11 cellular contexts compared by ENCODE assay signal in the genomic region with DNA sequence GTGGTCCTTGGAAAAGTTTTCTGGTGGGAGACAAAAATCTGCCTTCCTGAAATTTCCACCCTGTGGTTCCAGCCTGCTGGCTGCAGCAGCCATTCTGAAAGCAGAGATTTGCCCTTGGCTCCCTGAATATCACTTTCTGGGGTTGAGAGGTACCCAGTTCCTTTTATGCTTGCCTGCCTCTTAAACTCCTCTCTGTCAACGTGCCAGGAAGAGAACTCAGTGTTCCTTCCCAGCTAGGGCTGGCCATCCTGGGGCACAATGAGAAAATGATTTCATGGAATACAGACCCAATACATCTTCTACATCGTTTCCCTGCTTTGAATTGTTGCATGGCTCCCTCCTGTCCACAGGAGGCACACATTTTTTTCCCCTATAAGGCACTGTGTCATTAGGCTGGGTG. TPM values are rescaled to one million over a fixed set of nuclear protein-coding genes. Genes with fewer than 3 reads are reported as not detected.
DNase-seq lines count a peak whose midpoint lies in the region; ATAC-seq and TF ChIP-seq lines count a peak whose summit lies in the region.
"Had no signal": no experiment of that assay in that cellular context is flagged by ENCODE, and none has a peak within 500 bp of the region (broad histone marks: within the 10 kb centered on the region; RNA-seq: fewer than 3 reads in every experiment).

No MANE protein-coding gene starts in this region.

- H3K4ac ChIP-seq in mesenchymal stem cell (ENCODE audit: low read depth in 1 of 2, low read length in 2 of 2), result no peak overlapping the region

- no peaks in the 10 kb centered on the region for H3K9me3 ChIP-seq in mesenchymal stem cell (ENCODE audit: control insufficient read depth, low read length)
- no peaks in the 10 kb centered on the region for H3K9me3 ChIP-seq in tibial artery
- H3K9me3 ChIP-seq in mucosa of descending colon, result no peaks in the 10 kb centered on the region

- H3K79me1 ChIP-seq in mesenchymal stem cell (replicated peaks; ENCODE audit: low read length, poor library complexity, severe bottlenecking), result peaks cover 17% of the 10 kb centered on the region

- ATAC-seq in activated naive CD4-positive, alpha-beta T cell treated with anti-CD3 and anti-CD28 coated beads, Interleukin-2, amount 50 U/mL, for 72 hours, result no peak
- ATAC-seq in mucosa of descending colon, result no peak

- no peak overlapping the region for H3K4me2 ChIP-seq in mesenchymal stem cell (ENCODE audit: low read length, poor library complexity, severe bottlenecking)

- H3K4me3 ChIP-seq in mesenchymal stem cell (ENCODE audit: insufficient read depth in 1 of 2, low read depth in 1 of 2, low read length in 2 of 2) (no peak overlapping the region), tibial artery (no peak overlapping the region), mucosa of descending colon (no peak overlapping the region)

- no peaks in the 10 kb centered on the region for H3K27me3 ChIP-seq in mesenchymal stem cell (ENCODE audit: control insufficient read depth in 1 of 2, insufficient read depth in 1 of 2, low read length in 2 of 2)
- H3K27me3 ChIP-seq in tibial artery, result no peaks in the 10 kb centered on the region

- CTCF ChIA-PET in activated naive CD4-positive, alpha-beta T cell treated with anti-CD3 and anti-CD28 coated beads, Interleukin-2, amount 10 ng/mL, durations not matched to agents 7 days and 5 days (lab: Charles Lee), result interaction anchor here (1.8 to 2.3 kb wide), 2 partner anchors 20 to 30 kb away, joined by 6 to 11 read pairs; no protein-coding TSS in a partner anchor
- CTCF ChIA-PET in HEK293T (lab: Yijun Ruan, JAX), result interaction anchor here (1.5 kb wide), 1 partner anchor 92 kb away, joined by 5 read pairs; no protein-coding TSS in a partner anchor

- no peak overlapping the region for H3K27ac ChIP-seq in mesenchymal stem cell (ENCODE audit: low read length, poor library complexity, severe bottlenecking)
- peak overlapping the region; percentile 95 to 97 for H3K27ac ChIP-seq in tibial artery

- no peak overlapping the region for H2BK120ac ChIP-seq in mesenchymal stem cell (ENCODE audit: low read depth, low read length)

- no peak for TF ChIP-seq CTCF in tibial artery (IDR thresholded peaks at IDR 0.05)
- no peak for TF ChIP-seq CTCF in mucosa of descending colon (IDR thresholded peaks at IDR 0.05)

- no peak overlapping the region for H2AFZ ChIP-seq in mesenchymal stem cell (ENCODE audit: low read depth, low read length)

- no peak for DNase-seq in activated naive CD4-positive, alpha-beta T cell treated with anti-CD3 and anti-CD28 coated beads, Interleukin-2, amount 10 ng/mL, durations not matched to agents 7 days and 5 days
- DNase-seq in activated naive CD4-positive, alpha-beta T cell treated with anti-CD3 and anti-CD28 coated beads, Interleukin-2, amount 50 U/mL, for 72 hours (ENCODE audit: low spot score in 2 of 2), result no peak
- no peak for DNase-seq in activated T-helper 1 cell treated with anti-CD3 and anti-CD28 coated beads, Interleukin-12 subunit alpha, Interleukin-12 subunit beta, Interleukin-2, Interleukin-4 antibody, amounts not matched to agents 30 ng/mL and 10 ng/mL and 1 ng/mL, durations not matched to agents 14 hours and 24 hours and 36 hours (ENCODE audit: low spot score)
- DNase-seq in mesenchymal stem cell, result no peak
- DNase-seq in tibial artery, result no peak
- DNase-seq in mucosa of descending colon, result no peak
- DNase-seq in HEK293T (ENCODE audit: extremely low spot score), result no peak
- DNase-seq in stimulated activated naive CD4-positive, alpha-beta T cell treated with Interleukin-2 at 50 U/mL for 16 hours (lab: John Stamatoyannopoulos, UW), result no peak
- DNase-seq: erythroblast, Kasumi-1, T-helper 9 cell had no signal

- H2BK5ac ChIP-seq in mesenchymal stem cell (ENCODE audit: low read depth, low read length, poor library complexity, severe bottlenecking), result no peak overlapping the region

- H3K27me3 Mint-ChIP-seq in activated naive CD4-positive, alpha-beta T cell treated with anti-CD3 and anti-CD28 coated beads, Interleukin-2, amount 10 ng/mL, durations not matched to agents 7 days and 5 days, result peaks cover 35% of the 10 kb centered on the region
- peaks cover 6% of the 10 kb centered on the region for H3K27me3 Mint-ChIP-seq in activated T-helper 1 cell treated with anti-CD3 and anti-CD28 coated beads, Interleukin-12 subunit alpha, Interleukin-12 subunit beta, Interleukin-2, Interleukin-4 antibody, amounts not matched to agents 30 ng/mL and 10 ng/mL and 1 ng/mL, durations not matched to agents 14 hours and 24 hours and 36 hours (ENCODE audit: insufficient read depth)

- no peak overlapping the region for H2AK5ac ChIP-seq in mesenchymal stem cell (ENCODE audit: low read length, severe bottlenecking)

- no peaks in the 10 kb centered on the region for H3K9me3 Mint-ChIP-seq in activated naive CD4-positive, alpha-beta T cell treated with anti-CD3 and anti-CD28 coated beads, Interleukin-2, amount 10 ng/mL, durations not matched to agents 7 days and 5 days
- no peaks in the 10 kb centered on the region for H3K9me3 Mint-ChIP-seq in activated naive CD4-positive, alpha-beta T cell treated with anti-CD3 and anti-CD28 coated beads, Interleukin-2, amount 50 U/mL, for 72 hours
- H3K9me3 Mint-ChIP-seq in activated T-helper 1 cell treated with anti-CD3 and anti-CD28 coated beads, Interleukin-12 subunit alpha, Interleukin-12 subunit beta, Interleukin-2, Interleukin-4 antibody, amounts not matched to agents 30 ng/mL and 10 ng/mL and 1 ng/mL, durations not matched to agents 14 hours and 24 hours and 36 hours, result no peaks in the 10 kb centered on the region

- peak overlapping the region; percentile 98 for H3K9ac ChIP-seq in mesenchymal stem cell (ENCODE audit: low read length)

- H3K27ac Mint-ChIP-seq in activated naive CD4-positive, alpha-beta T cell treated with anti-CD3 and anti-CD28 coated beads, Interleukin-2, amount 10 ng/mL, durations not matched to agents 7 days and 5 days, result no peak overlapping the region
- H3K27ac Mint-ChIP-seq in activated naive CD4-positive, alpha-beta T cell treated with anti-CD3 and anti-CD28 coated beads, Interleukin-2, amount 50 U/mL, for 72 hours, result peak overlapping the region in 1 of 2 donors; percentile 92
- H3K27ac Mint-ChIP-seq in activated T-helper 1 cell treated with anti-CD3 and anti-CD28 coated beads, Interleukin-12 subunit alpha, Interleukin-12 subunit beta, Interleukin-2, Interleukin-4 antibody, amounts not matched to agents 30 ng/mL and 10 ng/mL and 1 ng/mL, durations not matched to agents 14 hours and 24 hours and 36 hours, result no peak overlapping the region

- no peak overlapping the region for H3K14ac ChIP-seq in mesenchymal stem cell (ENCODE audit: low read length in 2 of 2)

- WGBS in mesenchymal stem cell, result 90% methylated on average over 2 of the region's 2 CpGs

- no peak overlapping the region for H4K91ac ChIP-seq in mesenchymal stem cell (ENCODE audit: low read length)

- H3K4me1 ChIP-seq in mesenchymal stem cell (ENCODE audit: control insufficient read depth, insufficient read depth, low read depth, low read length), result peaks cover 2% of the 10 kb centered on the region
- peaks cover 0 to 21% (median 13%) of the 10 kb centered on the region in 4 donors for H3K4me1 ChIP-seq in tibial artery
- peaks cover 14% of the 10 kb centered on the region for H3K4me1 ChIP-seq in mucosa of descending colon (ENCODE audit: low read depth)

- H3K4me1 Mint-ChIP-seq in activated naive CD4-positive, alpha-beta T cell treated with anti-CD3 and anti-CD28 coated beads, Interleukin-2, amount 10 ng/mL, durations not matched to agents 7 days and 5 days, result peaks cover 35% of the 10 kb centered on the region
- H3K4me1 Mint-ChIP-seq in activated T-helper 1 cell treated with anti-CD3 and anti-CD28 coated beads, Interleukin-12 subunit alpha, Interleukin-12 subunit beta, Interleukin-2, Interleukin-4 antibody, amounts not matched to agents 30 ng/mL and 10 ng/mL and 1 ng/mL, durations not matched to agents 14 hours and 24 hours and 36 hours (ENCODE audit: low read depth), result peaks cover 39% of the 10 kb centered on the region

- peak overlapping the region; percentile 79 for H3K4me3 Mint-ChIP-seq in activated naive CD4-positive, alpha-beta T cell treated with anti-CD3 and anti-CD28 coated beads, Interleukin-2, amount 10 ng/mL, durations not matched to agents 7 days and 5 days
- peak overlapping the region; percentile 86 for H3K4me3 Mint-ChIP-seq in activated T-helper 1 cell treated with anti-CD3 and anti-CD28 coated beads, Interleukin-12 subunit alpha, Interleukin-12 subunit beta, Interleukin-2, Interleukin-4 antibody, amounts not matched to agents 30 ng/mL and 10 ng/mL and 1 ng/mL, durations not matched to agents 14 hours and 24 hours and 36 hours

- H2BK12ac ChIP-seq in mesenchymal stem cell (ENCODE audit: low read length in 2 of 2), result peak overlapping the region in 1 of 2 experiments; percentile 4

- H3K36me3 Mint-ChIP-seq in activated naive CD4-positive, alpha-beta T cell treated with anti-CD3 and anti-CD28 coated beads, Interleukin-2, amount 10 ng/mL, durations not matched to agents 7 days and 5 days, result peaks cover 14% of the 10 kb centered on the region
- peaks cover 6 to 7% of the 10 kb centered on the region in 2 donors for H3K36me3 Mint-ChIP-seq in activated naive CD4-positive, alpha-beta T cell treated with anti-CD3 and anti-CD28 coated beads, Interleukin-2, amount 50 U/mL, for 72 hours
- peaks cover 6% of the 10 kb centered on the region for H3K36me3 Mint-ChIP-seq in activated T-helper 1 cell treated with anti-CD3 and anti-CD28 coated beads, Interleukin-12 subunit alpha, Interleukin-12 subunit beta, Interleukin-2, Interleukin-4 antibody, amounts not matched to agents 30 ng/mL and 10 ng/mL and 1 ng/mL, durations not matched to agents 14 hours and 24 hours and 36 hours (ENCODE audit: low read depth)

- intact Hi-C loops in activated T-helper 1 cell treated with anti-CD3 and anti-CD28 coated beads, Interleukin-12 subunit alpha, Interleukin-12 subunit beta, Interleukin-2, Interleukin-4 antibody, amounts not matched to agents 30 ng/mL and 10 ng/mL and 1 ng/mL, durations not matched to agents 14 hours and 24 hours and 36 hours (cut with micrococcal nuclease), result loop anchor here (2.0 kb wide), 1 partner anchor 90 kb away; no protein-coding TSS in a partner anchor
- intact Hi-C loops in tibial artery (cut with DNase I; ENCODE audit: low total_unique reads) (no loop called here), mucosa of descending colon (cut with DNase I, micrococcal nuclease) (no loop called here)

- peak overlapping the region; percentile 8 for H4K8ac ChIP-seq in mesenchymal stem cell (ENCODE audit: low read length)

- peaks cover 9 to 17% of the 10 kb centered on the region in 2 experiments for H3K36me3 ChIP-seq in mesenchymal stem cell (ENCODE audit: control insufficient read depth in 1 of 2, insufficient read depth in 2 of 2, low read depth in 1 of 2, low read length in 2 of 2)
- H3K36me3 ChIP-seq in tibial artery, result peaks cover 0 to 12% (median 0%) of the 10 kb centered on the region in 3 donors
- no peaks in the 10 kb centered on the region for H3K36me3 ChIP-seq in mucosa of descending colon (ENCODE audit: low read depth)

- H2BK15ac ChIP-seq in mesenchymal stem cell (ENCODE audit: low read depth, poor library complexity, severe bottlenecking), result no peak overlapping the region

- POLR2A ChIA-PET in HEK293T (lab: Yijun Ruan, JAX), result interaction anchor here (0.6 to 0.7 kb wide), 2 partner anchors 46 to 61 kb away, joined by 3 to 4 read pairs; no protein-coding TSS in a partner anchor

- no peak overlapping the region for H3K18ac ChIP-seq in mesenchymal stem cell (ENCODE audit: low read depth in 1 of 2, low read length in 2 of 2)

- H3K23ac ChIP-seq in mesenchymal stem cell (ENCODE audit: low read length in 2 of 2), result no peak overlapping the region

RNA-seq across cellular contexts. Expression of a gene that starts 1.6 kb away (rescaled TPM):
- total RNA-seq in activated naive CD4-positive, alpha-beta T cell treated with anti-CD3 and anti-CD28 coated beads, Interleukin-2, amount 50 U/mL, for 72 hours, result 10 to 100 TPM; 29.3 to 37.8 TPM
- 23.2 and 29.0 TPM in 2 replicates for total RNA-seq in activated T-helper 1 cell treated with anti-CD3 and anti-CD28 coated beads, Interleukin-12 subunit alpha, Interleukin-12 subunit beta, Interleukin-2, Interleukin-4 antibody, amounts not matched to agents 30 ng/mL and 10 ng/mL and 1 ng/mL, durations not matched to agents 14 hours and 24 hours and 36 hours
- polyA plus RNA-seq in mesenchymal stem cell (2013, experiment 1 of 2), result 7.9 TPM
- 8.4 TPM for polyA plus RNA-seq in mesenchymal stem cell (2013, experiment 2 of 2)
- 10 to 100 TPM in 1 of 3 donors, 1 to 10 TPM in 2; 7.8 to 11.3 (median 7.9) TPM for total RNA-seq in mucosa of descending colon

RNA-seq across cellular contexts. Expression of a gene that starts 29.3 kb away (rescaled TPM):
- 10 to 100 TPM; 28.8 to 42.1 TPM for total RNA-seq in activated naive CD4-positive, alpha-beta T cell treated with anti-CD3 and anti-CD28 coated beads, Interleukin-2, amount 50 U/mL, for 72 hours
- 21.3 and 21.9 TPM in 2 replicates for total RNA-seq in activated T-helper 1 cell treated with anti-CD3 and anti-CD28 coated beads, Interleukin-12 subunit alpha, Interleukin-12 subunit beta, Interleukin-2, Interleukin-4 antibody, amounts not matched to agents 30 ng/mL and 10 ng/mL and 1 ng/mL, durations not matched to agents 14 hours and 24 hours and 36 hours
- 23.9 TPM for polyA plus RNA-seq in mesenchymal stem cell (2013, experiment 1 of 2)
- 23.9 TPM for polyA plus RNA-seq in mesenchymal stem cell (2013, experiment 2 of 2)
- total RNA-seq in mucosa of descending colon, result 10 to 100 TPM; 23.5 to 50.9 (median 26.1) TPM
